23 cellular contexts compared by ENCODE assay signal in the genomic region with DNA sequence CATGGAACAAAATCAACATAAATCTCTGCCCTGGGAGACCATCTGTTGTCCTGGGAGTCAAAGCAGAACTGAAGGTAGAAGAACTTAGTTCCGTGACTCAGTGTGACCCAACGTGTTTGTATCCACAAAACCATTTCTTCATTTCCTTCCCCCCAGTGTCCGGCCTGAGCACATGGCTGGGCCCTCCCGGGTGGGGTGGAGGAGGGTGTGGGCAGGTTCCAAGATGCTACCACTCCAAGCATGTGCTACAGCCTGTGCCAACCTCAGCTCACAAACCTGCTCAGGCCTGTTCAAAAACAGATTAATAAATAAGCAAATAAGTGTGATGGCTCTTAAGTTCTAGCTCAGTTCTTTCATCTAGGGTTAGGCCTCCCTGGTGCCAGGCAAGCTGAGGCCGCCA. TPM values are rescaled to one million over a fixed set of nuclear protein-coding genes. Genes with fewer than 3 reads are reported as not detected.
DNase-seq lines count a peak whose midpoint lies in the region; ATAC-seq, FAIRE-seq and TF ChIP-seq lines count a peak whose summit lies in the region.
"Had no signal": no experiment of that assay in that cellular context is flagged by ENCODE, and none has a peak within 500 bp of the region (broad histone marks: within the 10 kb centered on the region; RNA-seq: fewer than 3 reads in every experiment).

No MANE protein-coding gene starts in this region.

- no peak overlapping the region for H3K4me3 ChIP-seq in spleen
- H3K4me3 ChIP-seq: HAP-1, MG63, SK-N-MC had no signal

- WGBS in spleen, 5 donors, result 29 to 67% (median 52%) methylated on average over 5 of the region's 5 CpGs

- intact Hi-C loops in spleen (cut with DNase I; ENCODE audit: low total_unique reads), result no loop called here

- no peak for TF ChIP-seq POLR2A in spleen (IDR thresholded peaks at IDR 0.05)

- no peaks in the 10 kb centered on the region for H3K9me3 ChIP-seq in spleen
- H3K9me3 ChIP-seq: MG63 had no signal

- H3K27ac ChIP-seq in foreskin keratinocyte (no peak overlapping the region), spleen (no peak overlapping the region)
- H3K27ac ChIP-seq: SK-N-MC had no signal

- H3K27me3 ChIP-seq in foreskin keratinocyte (no peaks in the 10 kb centered on the region), spleen (replicated peaks in 1 of 7) (peaks cover 0 to 29% (median 0%) of the 10 kb centered on the region in 7 donors)
- H3K27me3 ChIP-seq: MG63 had no signal

- H3K4me1 ChIP-seq in foreskin keratinocyte, result no peaks in the 10 kb centered on the region
- no peaks in the 10 kb centered on the region for H3K4me1 ChIP-seq in spleen
- H3K4me1 ChIP-seq: HAP-1 had no signal

- FAIRE-seq in RCC 7860 (lab: Jason Lieb, UNC), result no peak
- FAIRE-seq: HTR-8/SVneo had no signal

- DNase-seq in NCI-H82 (lab: John Stamatoyannopoulos, UW) (peak; percentile 2), NCI-H82 treated with DMSO at 0.1 percent for 48 hours (lab: John Stamatoyannopoulos, UW; ENCODE audit: unreplicated experiment) (no peak), RCC 7860 (ENCODE audit: low spot score) (peak; percentile 39), foreskin keratinocyte (peak; percentile 33 to 40), spleen (peak; percentile 64), RPMI8226 (no peak), nucleus accumbens (lab: John Stamatoyannopoulos, UW) (no peak)
- DNase-seq: Calu3; CD4-positive, alpha-beta T cell; DND-41; Kasumi-1; MG63; NCI-H1105; NCI-H226; NCI-H526 had no signal

- ATAC-seq in foreskin keratinocyte, result no peak
- ATAC-seq in HG03025 (IDR thresholded peaks at IDR 0.05; ENCODE audit: low FRiP score, unreplicated experiment), result no peak
- ATAC-seq: Panc1, Right ventricle myocardium inferior had no signal

- H3K36me3 ChIP-seq in spleen, result no peaks in the 10 kb centered on the region
- H3K36me3 ChIP-seq: HAP-1, MG63 had no signal

- TF ChIP-seq CTCF in foreskin keratinocyte (conservative IDR thresholded peaks at IDR 0.05) (no peak), spleen (IDR thresholded peaks at IDR 0.05 in 8 of 11, conservative IDR thresholded peaks at IDR 0.05 in 3 of 11) (no peak)

RNA-seq across cellular contexts. Expression of gene SHANK2, which starts 55.3 kb away (rescaled TPM):
- total RNA-seq in foreskin keratinocyte (1.5 TPM in 2 replicates), spleen (10 to 100 TPM in 5 of 7 donors, 1 to 10 TPM in 2; 5.7 to 23.8 (median 12.1) TPM)
- polyA plus RNA-seq in foreskin keratinocyte (0.17 and 0.32 TPM in 2 replicates), spleen (1 to 10 TPM in 1 of 3 donors, under 1 TPM in 2; 0.30 to 1.4 (median 0.61) TPM)
- total RNA-seq: CD4-positive, alpha-beta T cell; G401 had no signal
- polyA plus RNA-seq: IgD-negative memory B cell had no signal

Comparison
In these comparisons a context has a peak if more than half of its experiments do, and no peak if none do; other contexts are left out.
1. DNase-seq: peak in NCI-H82 (single experiment), RCC 7860 (single experiment), foreskin keratinocyte (2 of 2) and spleen (single experiment); none in NCI-H82 treated with DMSO at 0.1 percent for 48 hours (single experiment), RPMI8226 (single experiment) and nucleus accumbens (0 of 56).